ENCODE assay signal across 26 cellular contexts in genomic region chr4:141957416-141957815, GRCh38.
"Had no signal": no experiment of that assay in that cellular context is flagged by ENCODE, and none has a peak within 500 bp of the region (broad histone marks: within the 10 kb centered on the region; RNA-seq: fewer than 3 reads in every experiment).

No MANE protein-coding gene starts in this region.

- H3K36me3 ChIP-seq: colonic mucosa, esophagus muscularis mucosa, lower lobe of right lung, ovary, stomach, thyroid gland, vagina had no signal

- H3K27me3 ChIP-seq: colonic mucosa, esophagus muscularis mucosa, ovary, stomach, thyroid gland, vagina had no signal

- ATAC-seq: left colon; left ventricle myocardium superior; lower lobe of right lung; naive thymus-derived CD8-positive, alpha-beta T cell; psoas muscle; right cardiac atrium had no signal

- H3K4me1 ChIP-seq: colonic mucosa, esophagus muscularis mucosa, lower lobe of right lung, psoas muscle, stomach, thyroid gland, vagina had no signal

- H3K4me3 ChIP-seq: colonic mucosa, esophagus muscularis mucosa, lower lobe of right lung, ovary, psoas muscle, stomach, thyroid gland, vagina had no signal

- DNase-seq: colonic mucosa; effector CD8-positive, alpha-beta T cell; endodermal cell; hypothalamus; immature natural killer cell; islet precursor cell; kidney glomerular epithelial cell; left colon; left ventricle myocardium superior; lower lobe of right lung; naive thymus-derived CD8-positive, alpha-beta T cell; nephron progenitor cell; nucleus accumbens; ovary; posterior cingulate gyrus; psoas muscle; right cardiac atrium; small intestine; stimulated activated CD4-positive, alpha-beta T cell treated with anti-CD3 and anti-CD28 coated beads, Interleukin-15, amount 100 ng/mL, for 24 hours; stimulated activated CD4-positive, alpha-beta T cell treated with anti-CD3 and anti-CD28 coated beads, Interleukin-2, amount 100 ng/mL, for 48 hours; stimulated activated naive CD4-positive, alpha-beta T cell; stomach; thyroid gland; trophoblast cell had no signal

- H3K27ac ChIP-seq: colonic mucosa, esophagus muscularis mucosa, lower lobe of right lung, ovary, psoas muscle, stomach, thyroid gland, vagina had no signal

- H3K9me3 ChIP-seq: colonic mucosa, esophagus muscularis mucosa, lower lobe of right lung, ovary, psoas muscle, stomach, thyroid gland, vagina had no signal
